9 cellular contexts compared by ENCODE assay signal in the genomic region with DNA sequence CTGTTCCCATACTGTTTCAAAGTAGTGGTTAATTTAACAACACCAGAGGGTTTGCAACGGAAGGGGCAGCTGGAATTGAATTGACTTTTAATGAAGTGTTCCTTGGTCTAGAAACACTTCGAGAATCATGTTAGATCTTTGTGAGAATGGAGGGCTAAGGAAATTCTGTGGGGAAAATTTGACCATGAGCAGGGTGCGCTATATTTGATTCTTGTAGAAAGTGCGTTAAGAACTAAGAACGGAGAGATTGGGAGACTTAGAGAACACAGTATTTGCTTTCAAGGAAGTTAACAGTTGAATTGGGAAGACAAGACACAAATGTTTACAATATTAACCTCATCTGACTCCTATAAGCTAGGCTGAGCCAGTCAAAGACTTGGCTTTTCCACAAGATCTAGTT. TPM values are rescaled to one million over a fixed set of nuclear protein-coding genes. Genes with fewer than 3 reads are reported as not detected.
DNase-seq lines count a peak whose midpoint lies in the region; ATAC-seq and TF ChIP-seq lines count a peak whose summit lies in the region.
"Had no signal": no experiment of that assay in that cellular context is flagged by ENCODE, and none has a peak within 500 bp of the region (broad histone marks: within the 10 kb centered on the region; RNA-seq: fewer than 3 reads in every experiment).

No MANE protein-coding gene starts in this region.

- H3K4me2 ChIP-seq in SU-DHL-6 (ENCODE audit: low read depth, low read length, poor library complexity, severe bottlenecking) (peak overlapping the region; percentile 77), fibroblast of lung (ENCODE audit: extremely low read depth, insufficient read depth, low read length) (peak overlapping the region; percentile 93)

- H3K36me3 ChIP-seq in SU-DHL-6 (ENCODE audit: low read length) (no peaks in the 10 kb centered on the region), fibroblast of lung (ENCODE audit: control insufficient read depth, insufficient read depth, low read length) (no peaks in the 10 kb centered on the region), rectal smooth muscle tissue (ENCODE audit: control insufficient read depth, insufficient read depth, low read length) (no peaks in the 10 kb centered on the region)

- ATAC-seq in GM21723 (IDR thresholded peaks at IDR 0.05; ENCODE audit: unreplicated experiment), result no peak

- H3K27ac ChIP-seq in SU-DHL-6 (ENCODE audit: low read depth, low read length), result no peak overlapping the region
- H3K27ac ChIP-seq in fibroblast of lung (ENCODE audit: insufficient read depth, low read length), result no peak overlapping the region
- H3K27ac ChIP-seq in rectal smooth muscle tissue (ENCODE audit: low read depth, low read length), result no peak overlapping the region

- DNase-seq in GM12865 (ENCODE audit: low read depth), result no peak
- DNase-seq in fibroblast of lung (ENCODE audit: low read depth in 2 of 2), result no peak
- no peak for DNase-seq in iPS-NIHi11 (ENCODE audit: low spot score)
- DNase-seq in NCI-H510A (lab: John Stamatoyannopoulos, UW), result no peak
- DNase-seq in stimulated activated CD4-positive, alpha-beta T cell treated with anti-CD3 and anti-CD28 coated beads, Interleukin-12 subunit alpha, Interleukin-12 subunit beta, amount 100 ng/mL, for 4 hours, result no peak
- DNase-seq: NCI-H1092 treated with DMSO at 0.1 percent for 48 hours had no signal

- H3K9ac ChIP-seq in SU-DHL-6 (ENCODE audit: low read length) (peak overlapping the region; percentile 73), fibroblast of lung (ENCODE audit: insufficient read depth, low read length) (no peak overlapping the region), rectal smooth muscle tissue (ENCODE audit: low read length) (no peak overlapping the region)

- H3K4me1 ChIP-seq in fibroblast of lung (ENCODE audit: control insufficient read depth, extremely low read depth, insufficient read depth, low read length) (peaks cover 15% of the 10 kb centered on the region), rectal smooth muscle tissue (ENCODE audit: control insufficient read depth, insufficient read depth, low read length) (peaks cover 7% of the 10 kb centered on the region)

- no peaks in the 10 kb centered on the region for H3F3A ChIP-seq in SU-DHL-6 (ENCODE audit: insufficient read depth)

- H3K79me2 ChIP-seq in SU-DHL-6 (ENCODE audit: insufficient read depth, low read length) (peaks cover 39% of the 10 kb centered on the region), fibroblast of lung (ENCODE audit: control insufficient read depth, insufficient read depth, low read length) (peaks cover 24% of the 10 kb centered on the region)

- no peaks in the 10 kb centered on the region for H3K27me3 ChIP-seq in SU-DHL-6 (ENCODE audit: low read length)
- no peaks in the 10 kb centered on the region for H3K27me3 ChIP-seq in fibroblast of lung (ENCODE audit: control insufficient read depth, insufficient read depth, low read length)
- H3K27me3 ChIP-seq in rectal smooth muscle tissue (ENCODE audit: control insufficient read depth, insufficient read depth, low read length), result no peaks in the 10 kb centered on the region

- no peaks in the 10 kb centered on the region for H4K20me1 ChIP-seq in SU-DHL-6 (ENCODE audit: low read depth, low read length)
- H4K20me1 ChIP-seq in fibroblast of lung (ENCODE audit: control insufficient read depth, extremely low read depth, insufficient read depth, low read length), result no peaks in the 10 kb centered on the region

- TF ChIP-seq CTCF in GM12865 (IDR thresholded peaks at IDR 0.05; ENCODE audit: insufficient read depth, low read depth, low read length, missing control alignments) (no peak), SU-DHL-6 (IDR thresholded peaks at IDR 0.05; ENCODE audit: insufficient read depth, low read length, poor library complexity, severe bottlenecking) (no peak), fibroblast of lung (conservative IDR thresholded peaks at IDR 0.05 in 1 of 2, IDR thresholded peaks at IDR 0.05 in 1 of 2; ENCODE audit: low read depth in 1 of 2, low read length in 2 of 2) (no peak)

- H3K4me3 ChIP-seq in GM12865 (ENCODE audit: low read depth, low read length), result peak overlapping the region; percentile 92
- H3K4me3 ChIP-seq in SU-DHL-6 (ENCODE audit: insufficient read depth, low read length, poor library complexity, severe bottlenecking), result peak overlapping the region; percentile 81
- peak overlapping the region; percentile 93 to 98 (median 96) for H3K4me3 ChIP-seq in fibroblast of lung (replicated peaks in 1 of 4; ENCODE audit: control extremely low read depth in 1 of 4, insufficient read depth in 1 of 4, low read depth in 3 of 4, low read length in 4 of 4)
- H3K4me3 ChIP-seq in rectal smooth muscle tissue (ENCODE audit: low read length), result peak overlapping the region; percentile 99

- H3K9me3 ChIP-seq in SU-DHL-6 (ENCODE audit: insufficient read depth, low read length), result no peaks in the 10 kb centered on the region
- no peaks in the 10 kb centered on the region for H3K9me3 ChIP-seq in fibroblast of lung (ENCODE audit: control insufficient read depth, insufficient read depth, low read depth, low read length)

- H2AFZ ChIP-seq in SU-DHL-6 (ENCODE audit: low read depth, low read length, severe bottlenecking) (no peak overlapping the region), fibroblast of lung (ENCODE audit: low read length) (no peak overlapping the region)

- no peaks in the 10 kb centered on the region for H3K9me2 ChIP-seq in SU-DHL-6 (replicated peaks; ENCODE audit: insufficient read depth, low read length)

RNA-seq across cellular contexts. Expression of gene ZNF212, which starts 1.2 kb away (rescaled TPM):
- total RNA-seq in fibroblast of lung, result 4.4 and 4.8 TPM in 2 replicates
- 3.7 and 4.2 TPM in 2 replicates for polyA plus RNA-seq in fibroblast of lung
- polyA plus RNA-seq in fibroblast of lung (2012), result 5.3 TPM in 2 replicates
- 1.8 and 3.3 TPM in 2 replicates for polyA minus RNA-seq in fibroblast of lung (ENCODE audit: low replicate concordance)

RNA-seq across cellular contexts. Expression of gene ZNF783, which starts 21.4 kb away (rescaled TPM):
- total RNA-seq in fibroblast of lung, result 8.7 and 11.4 TPM in 2 replicates
- polyA plus RNA-seq in fibroblast of lung, result 2.6 and 3.3 TPM in 2 replicates
- 2.3 and 2.9 TPM in 2 replicates for polyA plus RNA-seq in fibroblast of lung (2012)
- 5.2 and 6.1 TPM in 2 replicates for polyA minus RNA-seq in fibroblast of lung (ENCODE audit: low replicate concordance)

RNA-seq across cellular contexts. Expression of gene ZNF282, which starts 45.3 kb away (rescaled TPM):
- 16.7 and 23.1 TPM in 2 replicates for total RNA-seq in fibroblast of lung
- polyA plus RNA-seq in fibroblast of lung, result 6.8 and 7.4 TPM in 2 replicates
- 11.2 and 12.3 TPM in 2 replicates for polyA plus RNA-seq in fibroblast of lung (2012)
- 9.9 and 11.6 TPM in 2 replicates for polyA minus RNA-seq in fibroblast of lung (ENCODE audit: low replicate concordance)
